24 cellular contexts compared by ENCODE assay signal in the genomic region with DNA sequence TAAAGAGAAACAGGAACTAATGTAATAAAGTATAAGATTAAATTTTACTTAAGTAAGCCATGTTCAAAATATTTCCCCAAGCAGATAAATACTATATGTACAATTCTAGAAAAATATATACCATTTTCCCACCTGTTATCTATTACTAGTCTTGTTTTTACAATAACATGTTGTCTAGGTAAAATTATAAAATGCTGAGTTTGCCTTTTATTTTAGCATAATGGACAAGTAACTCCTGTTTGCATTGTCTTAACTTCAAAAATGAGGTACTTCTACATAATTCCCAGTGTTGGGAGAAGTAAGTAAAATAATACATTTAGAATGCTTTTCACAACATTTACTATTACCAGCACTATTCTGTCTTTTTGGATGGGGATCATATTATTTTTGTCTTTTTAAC.
DNase-seq lines count a peak whose midpoint lies in the region; ATAC-seq, FAIRE-seq and TF ChIP-seq lines count a peak whose summit lies in the region.
"Had no signal": no experiment of that assay in that cellular context is flagged by ENCODE, and none has a peak within 500 bp of the region (broad histone marks: within the 10 kb centered on the region; RNA-seq: fewer than 3 reads in every experiment).

No MANE protein-coding gene starts in this region.

- H3K79me2 ChIP-seq in HepG2 (ENCODE audit: insufficient read depth, low read length), result no peaks in the 10 kb centered on the region
- H3K79me2 ChIP-seq in Karpas-422 (ENCODE audit: low read length), result no peaks in the 10 kb centered on the region

- H3K9ac ChIP-seq in HepG2 (ENCODE audit: insufficient read depth, low read depth, low read length) (no peak overlapping the region), Karpas-422 (ENCODE audit: low read length) (no peak overlapping the region)
- H3K9ac ChIP-seq: BLaER1 treated with 17β-estradiol and CSF1 and Interleukin-3, amounts not matched to agents 10 nM and 100 nM had no signal

- H3K4me1 Mint-ChIP-seq in osteocyte (ENCODE audit: unreplicated experiment), result peaks cover 27% of the 10 kb centered on the region
- H3K4me1 Mint-ChIP-seq: B cell had no signal

- DNase-seq in HepG2 (ENCODE audit: low spot score), result no peak
- DNase-seq in right lobe of liver, result no peak
- no peak for DNase-seq in Karpas-422
- no peak for DNase-seq in osteocyte (ENCODE audit: extremely low spot score, unreplicated experiment)
- no peak for DNase-seq in NCI-H82 (lab: John Stamatoyannopoulos, UW)
- no peak for DNase-seq in NCI-H2227 treated with DMSO at 0.1 percent for 48 hours (lab: John Stamatoyannopoulos, UW)
- DNase-seq: 8988T; AML-193; Caco-2; Calu3; CD4-positive, alpha-beta T cell; CD8-positive, alpha-beta T cell; DMS79 treated with DMSO at 0.1 percent for 48 hours; GDM1 had no signal

- no peak for TF ChIP-seq CTCF in HepG2 (CRISPR knock-in tag; IDR thresholded peaks at IDR 0.05)
- TF ChIP-seq CTCF in right lobe of liver (IDR thresholded peaks at IDR 0.05), result no peak
- no peak for TF ChIP-seq CTCF in osteocyte (IDR thresholded peaks at IDR 0.05)

- H3K27ac Mint-ChIP-seq in osteocyte (ENCODE audit: unreplicated experiment), result peak overlapping the region; percentile 31
- H3K27ac Mint-ChIP-seq: B cell; CD4-positive, alpha-beta T cell; CD8-positive, alpha-beta T cell had no signal

- H3K9me3 ChIP-seq in HepG2 (ENCODE audit: low read length) (no peaks in the 10 kb centered on the region), right lobe of liver (no peaks in the 10 kb centered on the region), Karpas-422 (ENCODE audit: low read length) (no peaks in the 10 kb centered on the region; the same call in none of the 2 replicates)
- H3K9me3 ChIP-seq: BLaER1 treated with 17β-estradiol and CSF1 and Interleukin-3, amounts not matched to agents 10 nM and 100 nM; Caco-2 had no signal

- H3K27ac ChIP-seq in HepG2 (ENCODE audit: extremely low read length, insufficient read depth, low read length), result no peak overlapping the region
- no peak overlapping the region for H3K27ac ChIP-seq in right lobe of liver
- H3K27ac ChIP-seq in Karpas-422 (ENCODE audit: low read length), result no peak overlapping the region
- H3K27ac ChIP-seq: BLaER1 treated with 17β-estradiol and CSF1 and Interleukin-3, amounts not matched to agents 10 nM and 100 nM; C4-2B had no signal

- no peak overlapping the region for H3K4me3 Mint-ChIP-seq in osteocyte (ENCODE audit: unreplicated experiment)
- H3K4me3 Mint-ChIP-seq: B cell; CD4-positive, alpha-beta T cell; CD8-positive, alpha-beta T cell had no signal

- no peak for FAIRE-seq in HepG2 (lab: Jason Lieb, UNC)
- FAIRE-seq in G401.6 (lab: Jason Lieb, UNC), result peak; percentile 15
- FAIRE-seq: D721Med, GM12878, GM12892, GM18507, GM19239 had no signal

- H3K4me2 ChIP-seq in HepG2 (ENCODE audit: low read depth, low read length), result no peak overlapping the region
- no peak overlapping the region for H3K4me2 ChIP-seq in Karpas-422 (ENCODE audit: low read depth, low read length, poor library complexity, severe bottlenecking)
- H3K4me2 ChIP-seq: BLaER1 treated with 17β-estradiol and CSF1 and Interleukin-3, amounts not matched to agents 10 nM and 100 nM had no signal

- POLR2A ChIA-PET in HepG2 (lab: Yijun Ruan, JAX), result no interaction called here

- ATAC-seq in HepG2 (no peak), right lobe of liver (no peak), GM18858 (IDR thresholded peaks at IDR 0.05; ENCODE audit: unreplicated experiment) (no peak)
- ATAC-seq: CD8-positive, alpha-beta T cell; GM12878 had no signal

- BruUV-seq in HepG2 (replicated peaks; lab: Mats Ljungman, UMichigan), result no TSS peak

- H3K4me1 ChIP-seq in HepG2 (ENCODE audit: insufficient read depth, low read length), result peaks cover 6% of the 10 kb centered on the region; the same call in 1 of the 2 replicates
- peaks cover 0 to 6% (median 0%) of the 10 kb centered on the region in 4 donors for H3K4me1 ChIP-seq in right lobe of liver
- no peaks in the 10 kb centered on the region; the same call in 1 of the 2 replicates for H3K4me1 ChIP-seq in Karpas-422 (ENCODE audit: low read length)
- H3K4me1 ChIP-seq: BLaER1 treated with 17β-estradiol and CSF1 and Interleukin-3, amounts not matched to agents 10 nM and 100 nM had no signal

- no peak overlapping the region for H2AFZ ChIP-seq in HepG2 (ENCODE audit: low read length)
- H2AFZ ChIP-seq in Karpas-422 (ENCODE audit: low read length), result peak overlapping the region; percentile 82

- CTCF ChIA-PET in HepG2 (lab: Yijun Ruan, JAX; ENCODE audit: low intra/inter-chr PET ratio, low total read pairs), result no interaction called here

- H3K27me3 Mint-ChIP-seq in osteocyte (ENCODE audit: unreplicated experiment), result no peaks in the 10 kb centered on the region
- H3K27me3 Mint-ChIP-seq: B cell; CD4-positive, alpha-beta T cell had no signal

- no peaks in the 10 kb centered on the region for H3K27me3 ChIP-seq in HepG2 (ENCODE audit: control insufficient read depth in 1 of 2, insufficient read depth in 2 of 2, low read length in 2 of 2)
- H3K27me3 ChIP-seq in right lobe of liver, result no peaks in the 10 kb centered on the region
- no peaks in the 10 kb centered on the region for H3K27me3 ChIP-seq in Karpas-422 (ENCODE audit: low read length)
- H3K27me3 ChIP-seq: BLaER1 treated with 17β-estradiol and CSF1 and Interleukin-3, amounts not matched to agents 10 nM and 100 nM had no signal

- peaks cover 6% of the 10 kb centered on the region for H3K9me3 Mint-ChIP-seq in osteocyte (ENCODE audit: unreplicated experiment)
- H3K9me3 Mint-ChIP-seq: CD8-positive, alpha-beta T cell had no signal

- no peak overlapping the region for H3K4me3 ChIP-seq in HepG2 (replicated peaks in 1 of 3; ENCODE audit: insufficient read depth in 1 of 3, low read depth in 2 of 3, low read length in 3 of 3)
- no peak overlapping the region for H3K4me3 ChIP-seq in right lobe of liver
- H3K4me3 ChIP-seq in Karpas-422 (ENCODE audit: low read length), result no peak overlapping the region
- H3K4me3 ChIP-seq: BLaER1 treated with 17β-estradiol and CSF1 and Interleukin-3, amounts not matched to agents 10 nM and 100 nM; GM12878 had no signal

- in situ Hi-C loops in HepG2 (cut with HindIII; ENCODE audit: extremely low pct_ligation_motif_present, low pct_unique_long_range_greater_than_20kb), result no loop called here

- TF ChIP-seq EP300 in HepG2 (IDR thresholded peaks at IDR 0.05; ENCODE audit: low read depth in 2 of 2, low read length in 2 of 2) (no peak), HepG2 (CRISPR knock-in tag; IDR thresholded peaks at IDR 0.05; ENCODE audit: borderline replicate concordance) (no peak)

- intact Hi-C loops in HepG2 (cut with micrococcal nuclease; ENCODE audit: unreplicated experiment) (no loop called here), right lobe of liver (cut with DNase I) (no loop called here)

- H3K36me3 ChIP-seq in HepG2 (replicated peaks in 1 of 2; ENCODE audit: control insufficient read depth in 1 of 2, insufficient read depth in 2 of 2, low read length in 2 of 2) (no peaks in the 10 kb centered on the region), right lobe of liver (no peaks in the 10 kb centered on the region), Karpas-422 (ENCODE audit: insufficient read depth, low read length) (no peaks in the 10 kb centered on the region)
- H3K36me3 ChIP-seq: BLaER1 treated with 17β-estradiol and CSF1 and Interleukin-3, amounts not matched to agents 10 nM and 100 nM had no signal

- TF ChIP-seq POLR2A in HepG2 (IDR thresholded peaks at IDR 0.05; ENCODE audit: insufficient read depth in 1 of 2, low read depth in 2 of 2, low read length in 2 of 2) (no peak), right lobe of liver (IDR thresholded peaks at IDR 0.05) (no peak)

- no peak for TF ChIP-seq RAD21 in HepG2 (CRISPR knock-in tag; IDR thresholded peaks at IDR 0.05)

- no peaks in the 10 kb centered on the region for H3K9me2 ChIP-seq in Karpas-422 (replicated peaks; ENCODE audit: insufficient read depth, low read length)

- no peaks in the 10 kb centered on the region for H4K20me1 ChIP-seq in HepG2 (ENCODE audit: insufficient read depth, low read length)
- no peaks in the 10 kb centered on the region for H4K20me1 ChIP-seq in Karpas-422 (ENCODE audit: insufficient read depth, low read depth, low read length)
- H4K20me1 ChIP-seq: BLaER1 treated with 17β-estradiol and CSF1 and Interleukin-3, amounts not matched to agents 10 nM and 100 nM had no signal

- no peaks in the 10 kb centered on the region for H3K36me3 Mint-ChIP-seq in osteocyte (ENCODE audit: unreplicated experiment)
- H3K36me3 Mint-ChIP-seq: CD8-positive, alpha-beta T cell had no signal

TF ChIP-seq in HepG2, 621 proteins besides CTCF, POLR2A, EP300 and RAD21:
- peak; percentile 78 to 90 for TF ChIP-seq MAFK (conservative IDR thresholded peaks at IDR 0.05 in 1 of 2, IDR thresholded peaks at IDR 0.05 in 1 of 2; ENCODE audit: low read length in 2 of 2)
- no peak for TF ChIP-seq ZNF34 (CRISPR knock-in tag; IDR thresholded peaks at IDR 0.05; ENCODE audit: borderline replicate concordance)
- no peak for TF ChIP-seq ELF1 (CRISPR knock-in tag; IDR thresholded peaks at IDR 0.05)
- TF ChIP-seq MAFF (IDR thresholded peaks at IDR 0.05; ENCODE audit: low read depth, low read length), result peak; percentile 86
- no peak for TF ChIP-seq CBX1 (IDR thresholded peaks at IDR 0.05; ENCODE audit: low read depth)
TF ChIP-seq in HepG2: peak in this region for 2.
